9 cellular contexts compared by ENCODE assay signal in the genomic region with DNA sequence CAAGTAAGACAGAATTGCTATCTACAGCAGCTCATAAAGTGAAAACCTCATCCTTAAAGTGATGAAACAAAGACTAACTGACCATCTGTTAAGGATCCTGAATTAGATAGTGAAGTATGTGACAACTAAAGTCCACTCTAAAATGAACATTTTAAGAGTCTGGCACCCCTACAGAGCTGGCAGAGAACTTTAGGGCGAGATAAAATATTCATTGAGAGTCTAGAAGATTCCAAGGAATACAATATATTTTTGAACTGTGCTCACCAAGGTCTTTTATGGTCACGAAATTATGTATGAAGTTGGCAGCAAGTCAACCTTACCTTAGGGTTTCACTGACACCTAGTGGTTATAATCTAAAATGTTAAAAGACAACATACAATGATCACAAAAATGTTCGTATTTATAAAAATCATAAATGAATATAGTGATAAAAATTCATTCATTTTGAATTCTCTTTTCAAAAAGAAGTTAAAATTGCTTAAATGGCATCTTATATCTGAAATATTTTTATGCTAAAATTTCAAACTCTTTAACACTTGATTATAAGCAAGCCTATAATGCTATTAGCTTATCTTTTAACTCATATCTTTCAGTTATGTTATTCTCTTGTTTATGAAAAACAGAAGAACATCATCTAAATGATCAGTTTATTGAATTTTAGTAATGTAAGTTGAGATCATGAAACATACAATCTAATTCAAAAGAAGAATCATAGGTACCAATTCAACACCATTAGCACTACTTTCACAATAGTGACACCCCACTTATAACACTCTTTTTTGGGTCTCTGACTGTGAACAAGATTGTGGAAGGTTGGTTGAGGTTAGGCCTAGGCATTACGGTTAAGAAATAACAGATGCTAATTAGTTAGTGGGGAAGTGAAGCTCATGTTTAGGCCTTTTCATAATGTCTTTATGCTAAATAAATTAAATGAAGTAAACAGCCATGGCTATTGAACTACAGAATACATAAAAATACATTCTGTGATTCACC. TPM values are rescaled to one million over a fixed set of nuclear protein-coding genes. Genes with fewer than 3 reads are reported as not detected.
DNase-seq lines count a peak whose midpoint lies in the region; ATAC-seq and TF ChIP-seq lines count a peak whose summit lies in the region.
"Had no signal": no experiment of that assay in that cellular context is flagged by ENCODE, and none has a peak within 500 bp of the region (broad histone marks: within the 10 kb centered on the region; RNA-seq: fewer than 3 reads in every experiment).

No MANE protein-coding gene starts in this region.

- TF ChIP-seq CTCF in AG10803 (conservative IDR thresholded peaks at IDR 0.05; ENCODE audit: low read length) (peak; percentile 55), GM13977 (IDR thresholded peaks at IDR 0.05; ENCODE audit: extremely low read depth, insufficient read depth, missing control alignments) (peak; percentile 44), body of pancreas (IDR thresholded peaks at IDR 0.05) (peak in 6 of 7 experiments; percentile 33 to 78 (median 68)), stomach (IDR thresholded peaks at IDR 0.05) (peak in 5 of 7 experiments; percentile 10 to 60 (median 52))

- DNase-seq in AG10803 (ENCODE audit: low read depth): peak; percentile 66
- peak; percentile 49 for DNase-seq in GM13977 (ENCODE audit: low spot score)
- peak; percentile 58 for DNase-seq in NCI-H446 treated with DMSO at 0.1 percent for 48 hours (lab: John Stamatoyannopoulos, UW)
- no peak for DNase-seq in body of pancreas
- DNase-seq in iPS-NIHi7 (ENCODE audit: extremely low spot score): peak; percentile 26
- DNase-seq in stomach: no peak

- intact Hi-C loops in body of pancreas (cut with DNase I) (loop anchor here (5.0 to 10.0 kb wide), 2 partner anchors 188 to 255 kb away; no protein-coding TSS in a partner anchor), stomach (cut with DNase I; ENCODE audit: low total_unique reads) (loop anchor here (5.0 kb wide), 1 partner anchor 270 kb away; no protein-coding TSS in a partner anchor)

- ATAC-seq in body of pancreas (peak; percentile 75), HG02588 (IDR thresholded peaks at IDR 0.05; ENCODE audit: unreplicated experiment) (no peak), HG03432 (IDR thresholded peaks at IDR 0.05; ENCODE audit: unreplicated experiment) (no peak)

- H3K36me3 ChIP-seq in body of pancreas (replicated peaks in 1 of 2; ENCODE audit: insufficient read depth in 1 of 2, low read depth in 2 of 2) (peaks cover 0 to 11% of the 10 kb centered on the region in 2 donors), stomach (peaks cover 0 to 41% (median 39%) of the 10 kb centered on the region in 4 donors)
- H3K36me3 ChIP-seq: HAP-1 had no signal

- TF ChIP-seq EP300 in stomach (IDR thresholded peaks at IDR 0.05): no peak

- H3K9me3 ChIP-seq in body of pancreas (no peaks in the 10 kb centered on the region), stomach (peaks cover 0 to 19% (median 4%) of the 10 kb centered on the region in 4 donors)
- H3K9me3 ChIP-seq: HAP-1 had no signal

- H3K4me3 ChIP-seq in AG10803 (ENCODE audit: low read length) (no peak overlapping the region), body of pancreas (no peak overlapping the region), stomach (no peak overlapping the region)
- H3K4me3 ChIP-seq: HAP-1 had no signal

- in situ Hi-C loops in GM13977 (cut with MboI; ENCODE audit: low pct_unique_long_range_greater_than_20kb, low sequenced_read_pairs, unreplicated experiment): loop anchor here (5.0 to 10.0 kb wide), 2 partner anchors 178 to 275 kb away; no protein-coding TSS in a partner anchor

- H3K27me3 ChIP-seq in body of pancreas: no peaks in the 10 kb centered on the region
- no peaks in the 10 kb centered on the region for H3K27me3 ChIP-seq in stomach

- TF ChIP-seq POLR2A in body of pancreas (IDR thresholded peaks at IDR 0.05): no peak
- no peak for TF ChIP-seq POLR2A in stomach (IDR thresholded peaks at IDR 0.05)

- H3K4me1 ChIP-seq in body of pancreas: peaks cover 3% of the 10 kb centered on the region
- peaks cover 0 to 11% (median 0%) of the 10 kb centered on the region in 4 donors for H3K4me1 ChIP-seq in stomach
- H3K4me1 ChIP-seq: HAP-1 had no signal

- H3K27ac ChIP-seq in body of pancreas (no peak overlapping the region), stomach (no peak overlapping the region)

- 14 to 16% methylated on average over 4 of the region's 4 CpGs for WGBS in body of pancreas, 2 donors
- WGBS in stomach, 5 donors: 20 to 29% (median 26%) methylated on average over 4 of the region's 4 CpGs

RNA-seq across cellular contexts. Expression of gene RSPH3, which starts 27.5 kb away (rescaled TPM):
- total RNA-seq in body of pancreas (1 to 10 TPM; 5.3 to 7.0 TPM), stomach (10 to 100 TPM in 3 of 5 donors, 1 to 10 TPM in 2; 5.2 to 89.3 (median 12.7) TPM)
- polyA plus RNA-seq in stomach: 1 to 10 TPM; 2.3 to 4.2 (median 3.8) TPM

Comparison
In these comparisons a context has a peak if more than half of its experiments do, and no peak if none do; other contexts are left out.
1. DNase-seq: peak in AG10803 (single experiment), GM13977 (single experiment), NCI-H446 treated with DMSO at 0.1 percent for 48 hours (single experiment) and iPS-NIHi7 (single experiment); none in body of pancreas (0 of 4) and stomach (single experiment).
2. Peak in every context shown above with its lines, with median percentiles within 50 percentile points of each other: CTCF ChIP-seq.